ENCODE assay signal across 8 cellular contexts in genomic region chr3:125051715-125052581, GRCh38. TPM values are rescaled to one million over a fixed set of nuclear protein-coding genes. Genes with fewer than 3 reads are reported as not detected.
DNase-seq lines count a peak whose midpoint lies in the region; ATAC-seq and TF ChIP-seq lines count a peak whose summit lies in the region.

No MANE protein-coding gene starts in this region.

- H3K9me3 ChIP-seq in gastroesophageal sphincter (no peaks in the 10 kb centered on the region), upper lobe of left lung (no peaks in the 10 kb centered on the region)

- H3K27me3 ChIP-seq in gastroesophageal sphincter, result no peaks in the 10 kb centered on the region
- H3K27me3 ChIP-seq in rectal smooth muscle tissue (ENCODE audit: control insufficient read depth, insufficient read depth, low read length), result no peaks in the 10 kb centered on the region
- H3K27me3 ChIP-seq in upper lobe of left lung, result no peaks in the 10 kb centered on the region

- H3K4me1 ChIP-seq in gastroesophageal sphincter (peaks cover 13 to 85% (median 49%) of the 10 kb centered on the region in 3 donors), rectal smooth muscle tissue (ENCODE audit: control insufficient read depth, insufficient read depth, low read length) (peaks cover 54% of the 10 kb centered on the region), upper lobe of left lung (peaks cover 45 to 77% (median 68%) of the 10 kb centered on the region in 4 donors)

- TF ChIP-seq EP300 in gastroesophageal sphincter (IDR thresholded peaks at IDR 0.05) (no peak), upper lobe of left lung (IDR thresholded peaks at IDR 0.05) (no peak)

- TF ChIP-seq CTCF in GM10248 (IDR thresholded peaks at IDR 0.05; ENCODE audit: control extremely low read depth, extremely low read depth, low read depth, missing control alignments) (no peak), gastroesophageal sphincter (IDR thresholded peaks at IDR 0.05) (no peak), upper lobe of left lung (IDR thresholded peaks at IDR 0.05) (no peak)

- 0 to 2% methylated on average over 9 to 10 of the region's 14 CpGs for WGBS in gastroesophageal sphincter (ENCODE audit: low coverage in 1 of 2), 2 donors
- 13 to 17% methylated on average over 13 to 14 of the region's 14 CpGs for WGBS in upper lobe of left lung, 2 donors

- H3K36me3 ChIP-seq in gastroesophageal sphincter (no peaks in the 10 kb centered on the region), rectal smooth muscle tissue (ENCODE audit: control insufficient read depth, insufficient read depth, low read length) (peaks cover 3% of the 10 kb centered on the region), upper lobe of left lung (peaks cover 0 to 9% (median 0%) of the 10 kb centered on the region in 4 donors)

- peak overlapping the region; percentile 78 to 98 (median 96) for H3K27ac ChIP-seq in gastroesophageal sphincter
- H3K27ac ChIP-seq in rectal smooth muscle tissue (ENCODE audit: low read depth, low read length), result peak overlapping the region; percentile 83
- H3K27ac ChIP-seq in upper lobe of left lung, result peak overlapping the region; percentile 70 to 94 (median 89)

- ATAC-seq in gastroesophageal sphincter (peak; percentile 57), upper lobe of left lung (ENCODE audit: low FRiP score in 2 of 2) (peak in 1 of 2 donors; percentile 51)

- peak; percentile 60 for DNase-seq in GM10248 (ENCODE audit: extremely low spot score)
- peak; percentile 40 for DNase-seq in NCI-H69 (lab: John Stamatoyannopoulos, UW)
- peak; percentile 51 for DNase-seq in activated T-helper 1 cell treated with Interleukin-2 at 50 U/mL for 16 hours (ENCODE audit: low read depth)
- no peak for DNase-seq in upper lobe of left lung
- DNase-seq in LoVo (ENCODE audit: low spot score), result no peak
- DNase-seq in RKO (ENCODE audit: low spot score), result no peak

- CTCF ChIA-PET in GM10248 (lab: Yijun Ruan, JAX), result interaction anchor here (0.8 to 2.0 kb wide), 7 partner anchors 9 to 385 kb away, joined by 3 to 5 read pairs (median 4); no protein-coding TSS in a partner anchor

- no peak for TF ChIP-seq POLR2A in gastroesophageal sphincter (IDR thresholded peaks at IDR 0.05)
- TF ChIP-seq POLR2A in upper lobe of left lung (IDR thresholded peaks at IDR 0.05), result no peak

- POLR2A ChIA-PET in GM10248 (lab: Yijun Ruan, JAX), result no interaction called here

- H3K4me3 ChIP-seq in gastroesophageal sphincter (peak overlapping the region; percentile 11 to 78), rectal smooth muscle tissue (ENCODE audit: low read length) (peak overlapping the region; percentile 55), upper lobe of left lung (peak overlapping the region in 3 of 4 donors; percentile 11 to 77 (median 57))

- no peak overlapping the region for H3K9ac ChIP-seq in rectal smooth muscle tissue (ENCODE audit: low read length)

RNA-seq across cellular contexts. Expression of gene HEG1, which starts 3.8 kb away (rescaled TPM):
- total RNA-seq in gastroesophageal sphincter (10 to 100 TPM; 55.9 to 85.5 (median 78.9) TPM), upper lobe of left lung (100 to 1,000 TPM in 3 of 6 donors, 10 to 100 TPM in 3; 45.1 to 168 (median 100) TPM)

Comparison
In these comparisons a context has a peak if more than half of its experiments do, and no peak if none do; other contexts are left out.
1. DNase-seq: peak in GM10248 (single experiment), NCI-H69 (single experiment) and activated T-helper 1 cell treated with Interleukin-2 at 50 U/mL for 16 hours (single experiment); none in upper lobe of left lung (0 of 2), LoVo (single experiment) and RKO (single experiment).
2. Peak in every context shown above with its lines, with median percentiles within 50 percentile points of each other: H3K27ac ChIP-seq and H3K4me3 ChIP-seq.